Comparison of ENCODE assay signal across 13 cellular contexts in the genomic region with DNA sequence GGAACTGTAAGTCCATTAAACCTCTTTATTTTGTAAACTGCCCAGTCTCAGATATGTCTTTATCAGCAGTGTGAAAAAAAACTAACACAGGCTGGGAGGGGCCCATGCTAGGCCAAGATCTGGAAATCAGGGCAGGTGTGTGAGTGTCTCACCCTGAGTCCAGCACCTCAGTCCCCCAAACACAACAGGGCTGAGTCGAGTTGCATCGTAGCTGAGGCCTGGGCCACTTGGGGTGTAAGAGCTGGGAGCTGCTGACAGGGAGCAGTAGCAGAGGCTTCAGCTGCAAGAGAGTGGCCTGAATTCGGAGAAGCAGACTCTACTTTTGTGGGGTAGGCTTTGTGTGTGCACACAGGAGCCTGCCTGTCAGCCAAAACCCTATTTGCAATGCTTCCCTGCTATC.
DNase-seq lines count a peak whose midpoint lies in the region; ATAC-seq and TF ChIP-seq lines count a peak whose summit lies in the region.
"Had no signal": no experiment of that assay in that cellular context is flagged by ENCODE, and none has a peak within 500 bp of the region (broad histone marks: within the 10 kb centered on the region; RNA-seq: fewer than 3 reads in every experiment).

No MANE protein-coding gene starts in this region.

- peaks cover 5% of the 10 kb centered on the region for H3K36me3 Mint-ChIP-seq in natural killer cell treated with Interleukin-12 subunit alpha and Interleukin-12 subunit beta and Interleukin-15 and Interleukin-18, amount 100 ng/mL, for 72 hours
- no peaks in the 10 kb centered on the region for H3K36me3 Mint-ChIP-seq in natural killer cell
- peaks cover 20% of the 10 kb centered on the region for H3K36me3 Mint-ChIP-seq in nephron progenitor cell (ENCODE audit: low read depth)
- no peaks in the 10 kb centered on the region for H3K36me3 Mint-ChIP-seq in effector memory CD8-positive, alpha-beta T cell (ENCODE audit: insufficient read depth)
- H3K36me3 Mint-ChIP-seq: CD4-positive, CD25-positive, alpha-beta regulatory T cell had no signal

- no peaks in the 10 kb centered on the region for H3K36me3 ChIP-seq in sigmoid colon
- H3K36me3 ChIP-seq: BE2C, HAP-1 had no signal

- no peaks in the 10 kb centered on the region for H3K27me3 ChIP-seq in sigmoid colon
- H3K27me3 ChIP-seq: BE2C had no signal

- H3K4me3 ChIP-seq in sigmoid colon, result no peak overlapping the region
- H3K4me3 ChIP-seq: GM23248, HAP-1 had no signal

- H3K9me3 Mint-ChIP-seq in natural killer cell treated with Interleukin-12 subunit alpha and Interleukin-12 subunit beta and Interleukin-15 and Interleukin-18, amount 100 ng/mL, for 72 hours, result peaks cover 2% of the 10 kb centered on the region
- H3K9me3 Mint-ChIP-seq in natural killer cell (peaks cover 2 to 3% of the 10 kb centered on the region in 2 donors), nephron progenitor cell (peaks cover 41% of the 10 kb centered on the region)
- H3K9me3 Mint-ChIP-seq in effector memory CD8-positive, alpha-beta T cell, result peaks cover 1 to 6% of the 10 kb centered on the region in 2 donors

- no peak overlapping the region for H3K4me3 Mint-ChIP-seq in natural killer cell treated with Interleukin-12 subunit alpha and Interleukin-12 subunit beta and Interleukin-15 and Interleukin-18, amount 100 ng/mL, for 72 hours
- H3K4me3 Mint-ChIP-seq in natural killer cell (no peak overlapping the region), nephron progenitor cell (no peak overlapping the region)
- no peak overlapping the region for H3K4me3 Mint-ChIP-seq in effector memory CD8-positive, alpha-beta T cell

- intact Hi-C loops in natural killer cell (cut with micrococcal nuclease) (no loop called here), sigmoid colon (cut with DNase I) (no loop called here)

- peak; percentile 29 for DNase-seq in natural killer cell treated with Interleukin-12 subunit alpha and Interleukin-12 subunit beta and Interleukin-15 and Interleukin-18, amount 100 ng/mL, for 72 hours (ENCODE audit: low spot score)
- DNase-seq in natural killer cell (no peak), nephron progenitor cell (no peak), sigmoid colon (peak; percentile 41), putamen (ENCODE audit: low spot score) (no peak)
- DNase-seq in effector memory CD8-positive, alpha-beta T cell, result no peak
- DNase-seq: ACHN; BE2C; C1 segment of cervical spinal cord; Caco-2; CD4-positive, CD25-positive, alpha-beta regulatory T cell; GM23248 had no signal

- 56 to 82% methylated on average over 3 of the region's 3 CpGs for WGBS in sigmoid colon, 2 donors

- no peak for TF ChIP-seq EP300 in sigmoid colon (IDR thresholded peaks at IDR 0.05)

- ATAC-seq in natural killer cell treated with Interleukin-12 subunit alpha and Interleukin-12 subunit beta and Interleukin-15 and Interleukin-18, amount 100 ng/mL, for 72 hours, result no peak
- no peak for ATAC-seq in natural killer cell
- no peak for ATAC-seq in effector memory CD8-positive, alpha-beta T cell (replicated peaks)

- TF ChIP-seq CTCF in natural killer cell (IDR thresholded peaks at IDR 0.05), result no peak
- no peak for TF ChIP-seq CTCF in nephron progenitor cell (IDR thresholded peaks at IDR 0.05)
- TF ChIP-seq CTCF in sigmoid colon (IDR thresholded peaks at IDR 0.05), result no peak

- no peak for TF ChIP-seq POLR2A in sigmoid colon (IDR thresholded peaks at IDR 0.05)

- no peaks in the 10 kb centered on the region for H3K4me1 ChIP-seq in sigmoid colon
- H3K4me1 ChIP-seq: BE2C, Caco-2, HAP-1 had no signal

- H3K4me1 Mint-ChIP-seq in natural killer cell treated with Interleukin-12 subunit alpha and Interleukin-12 subunit beta and Interleukin-15 and Interleukin-18, amount 100 ng/mL, for 72 hours (ENCODE audit: low read depth in 2 of 2), result no peaks in the 10 kb centered on the region
- H3K4me1 Mint-ChIP-seq in natural killer cell (no peaks in the 10 kb centered on the region), nephron progenitor cell (peaks cover 35% of the 10 kb centered on the region)
- H3K4me1 Mint-ChIP-seq in effector memory CD8-positive, alpha-beta T cell (ENCODE audit: low read depth in 2 of 2), result no peaks in the 10 kb centered on the region
- H3K4me1 Mint-ChIP-seq: CD4-positive, CD25-positive, alpha-beta regulatory T cell had no signal

- H3K27me3 Mint-ChIP-seq in natural killer cell treated with Interleukin-12 subunit alpha and Interleukin-12 subunit beta and Interleukin-15 and Interleukin-18, amount 100 ng/mL, for 72 hours, result peaks cover 2 to 13% of the 10 kb centered on the region in 2 donors
- H3K27me3 Mint-ChIP-seq in natural killer cell (ENCODE audit: low read depth in 2 of 2), result peaks cover 3 to 6% of the 10 kb centered on the region in 2 donors
- H3K27me3 Mint-ChIP-seq in nephron progenitor cell (ENCODE audit: low read depth, poor library complexity), result peaks cover under 1% of the 10 kb centered on the region
- H3K27me3 Mint-ChIP-seq in effector memory CD8-positive, alpha-beta T cell, result peaks cover 19 to 55% of the 10 kb centered on the region in 2 donors

- H3K27ac ChIP-seq in sigmoid colon, result no peak overlapping the region
- H3K27ac ChIP-seq: GM23248 had no signal

- H3K27ac Mint-ChIP-seq in natural killer cell treated with Interleukin-12 subunit alpha and Interleukin-12 subunit beta and Interleukin-15 and Interleukin-18, amount 100 ng/mL, for 72 hours, result no peak overlapping the region
- no peak overlapping the region for H3K27ac Mint-ChIP-seq in natural killer cell
- H3K27ac Mint-ChIP-seq in nephron progenitor cell, result peak overlapping the region; percentile 52
- H3K27ac Mint-ChIP-seq in effector memory CD8-positive, alpha-beta T cell, result no peak overlapping the region
- H3K27ac Mint-ChIP-seq: CD4-positive, CD25-positive, alpha-beta regulatory T cell had no signal

- H3K9me3 ChIP-seq in sigmoid colon, result peaks cover 2 to 9% (median 6%) of the 10 kb centered on the region in 4 donors
- H3K9me3 ChIP-seq: HAP-1 had no signal

Comparison
In these comparisons a context has a peak if more than half of its experiments do, and no peak if none do; other contexts are left out.
1. DNase-seq: peak in natural killer cell treated with Interleukin-12 subunit alpha and Interleukin-12 subunit beta and Interleukin-15 and Interleukin-18, amount 100 ng/mL, for 72 hours (single experiment) and sigmoid colon (single experiment); none in natural killer cell (single experiment), nephron progenitor cell (single experiment), putamen (single experiment) and effector memory CD8-positive, alpha-beta T cell (0 of 3).